ENCODE assay signal across 1 cellular context in genomic region chr16:24015923-24016322, GRCh38.
TF ChIP-seq lines count a peak whose summit lies in the region.

No MANE protein-coding gene starts in this region.

TF ChIP-seq in H1, 55 proteins besides CTCF, POLR2A, EP300 and RAD21 (continued from another document):
- no peak for TF ChIP-seq RNF2 (IDR thresholded peaks at IDR 0.05; ENCODE audit: borderline replicate concordance, low read depth, low read length, missing control alignments, poor library complexity, severe bottlenecking)
- no peak for TF ChIP-seq CEBPB (IDR thresholded peaks at IDR 0.05; ENCODE audit: low read depth, low read length)
- no peak for TF ChIP-seq GTF2F1 (IDR thresholded peaks at IDR 0.05; ENCODE audit: borderline replicate concordance, low read depth, low read length)
- TF ChIP-seq KDM4A (IDR thresholded peaks at IDR 0.05; ENCODE audit: low read depth, low read length, severe bottlenecking) = no peak
TF ChIP-seq in H1: peak in this region for 0.
